Comparison of ENCODE assay signal across 23 cellular contexts in genomic region chr5:6354848-6355247, GRCh38.
"Had no signal": no experiment of that assay in that cellular context is flagged by ENCODE, and none has a peak within 500 bp of the region (broad histone marks: within the 10 kb centered on the region; RNA-seq: fewer than 3 reads in every experiment).

No MANE protein-coding gene starts in this region.

- H3K4me3 ChIP-seq: colonic mucosa, lower lobe of right lung, pancreas, thoracic aorta, tibial nerve, upper lobe of left lung had no signal

- H3K27ac ChIP-seq: colonic mucosa, lower lobe of right lung, neutrophil, pancreas, thoracic aorta, tibial nerve, upper lobe of left lung had no signal

- H3K27ac Mint-ChIP-seq: dendritic cell treated with granulocyte-macrophage colony-stimulating factor and Interleukin-4, amounts not matched to agents 40 ng/mL and 50 ng/mL, for 4 days; immature natural killer cell; natural killer cell; stimulated activated effector memory CD8-positive, alpha-beta T cell treated with anti-CD3 and anti-CD28 coated beads, Interleukin-12 subunit alpha, Interleukin-12 subunit beta, amount 100 ng/mL, for 72 hours had no signal

- H3K9me3 Mint-ChIP-seq: dendritic cell treated with granulocyte-macrophage colony-stimulating factor and Interleukin-4, amounts not matched to agents 40 ng/mL and 50 ng/mL, for 4 days; effector memory CD8-positive, alpha-beta T cell; natural killer cell; neural crest cell; stimulated activated effector memory CD8-positive, alpha-beta T cell treated with anti-CD3 and anti-CD28 coated beads, Interleukin-12 subunit alpha, Interleukin-12 subunit beta, amount 100 ng/mL, for 72 hours had no signal

- H3K4me1 ChIP-seq: colonic mucosa, lower lobe of right lung, pancreas, tibial nerve, upper lobe of left lung had no signal

- DNase-seq: colonic mucosa; effector memory CD8-positive, alpha-beta T cell; hypothalamus; immature natural killer cell; islet precursor cell; kidney glomerular epithelial cell; left colon; left ventricle myocardium superior; lower lobe of right lung; natural killer cell; pancreas; retina; stimulated activated CD4-positive, alpha-beta T cell treated with anti-CD3 and anti-CD28 coated beads, Interleukin-2, amount 100 ng/mL, for 24 hours; stimulated activated CD4-positive, alpha-beta T cell treated with anti-CD3 and anti-CD28 coated beads, Interleukin-4, amount 100 ng/mL, for 24 hours; stimulated activated naive CD4-positive, alpha-beta T cell treated with Interleukin-2 at 50 U/mL for 16 hours had no signal

- H3K36me3 ChIP-seq: colonic mucosa, neutrophil, pancreas, thoracic aorta had no signal

- H3K27me3 ChIP-seq: colonic mucosa, neutrophil, pancreas, tibial nerve, upper lobe of left lung had no signal

- H3K4me3 Mint-ChIP-seq: dendritic cell treated with granulocyte-macrophage colony-stimulating factor and Interleukin-4, amounts not matched to agents 40 ng/mL and 50 ng/mL, for 4 days; effector memory CD8-positive, alpha-beta T cell; immature natural killer cell; natural killer cell; neural crest cell; stimulated activated effector memory CD8-positive, alpha-beta T cell treated with anti-CD3 and anti-CD28 coated beads, Interleukin-12 subunit alpha, Interleukin-12 subunit beta, amount 100 ng/mL, for 72 hours had no signal

- H3K36me3 Mint-ChIP-seq: natural killer cell; stimulated activated effector memory CD8-positive, alpha-beta T cell treated with anti-CD3 and anti-CD28 coated beads, Interleukin-12 subunit alpha, Interleukin-12 subunit beta, amount 100 ng/mL, for 72 hours had no signal

- ATAC-seq: effector memory CD8-positive, alpha-beta T cell; left colon; left ventricle myocardium superior; lower lobe of right lung; natural killer cell; pancreas; sciatic nerve had no signal

- H3K27me3 Mint-ChIP-seq: dendritic cell treated with granulocyte-macrophage colony-stimulating factor and Interleukin-4, amounts not matched to agents 40 ng/mL and 50 ng/mL, for 4 days had no signal

- H3K9me3 ChIP-seq: colonic mucosa, lower lobe of right lung, neutrophil, pancreas, thoracic aorta, tibial nerve, upper lobe of left lung had no signal
